11 cellular contexts compared by ENCODE assay signal in the genomic region with DNA sequence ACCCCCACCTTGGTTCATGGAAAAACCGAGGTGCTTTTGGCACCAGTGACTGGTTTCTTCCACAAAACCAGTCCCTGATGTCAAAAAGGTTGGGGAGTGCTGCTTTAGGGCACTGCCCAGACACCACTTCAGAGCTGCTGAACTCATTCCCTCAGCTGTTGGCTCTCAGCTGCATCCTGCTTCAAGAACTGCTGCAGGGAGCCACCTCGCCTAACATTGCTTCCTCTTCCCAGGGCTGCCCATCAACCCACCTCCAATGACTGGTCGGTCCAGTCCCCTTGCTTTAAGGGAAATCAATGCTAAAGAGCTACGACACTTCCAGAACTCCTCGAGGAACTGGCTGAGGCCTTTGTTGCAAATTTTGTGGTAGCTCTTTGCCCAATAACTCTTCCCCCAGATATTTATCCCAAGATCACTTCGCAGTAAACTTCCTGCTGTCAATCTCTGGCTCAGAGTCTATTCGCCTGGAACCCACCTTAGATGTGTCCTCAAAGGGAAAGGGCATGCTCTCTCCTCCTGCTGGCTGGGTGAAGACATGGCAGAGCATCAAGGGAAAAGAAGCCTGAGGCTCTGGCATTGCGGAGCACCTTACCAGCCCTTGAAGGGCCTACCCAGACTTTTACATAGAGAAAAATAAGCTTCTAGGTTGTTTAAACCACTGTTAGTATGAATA. TPM values are rescaled to one million over a fixed set of nuclear protein-coding genes. Genes with fewer than 3 reads are reported as not detected.
DNase-seq lines count a peak whose midpoint lies in the region; ATAC-seq and TF ChIP-seq lines count a peak whose summit lies in the region.
"Had no signal": no experiment of that assay in that cellular context is flagged by ENCODE, and none has a peak within 500 bp of the region (broad histone marks: within the 10 kb centered on the region; RNA-seq: fewer than 3 reads in every experiment).

No MANE protein-coding gene starts in this region.

- no peak overlapping the region for H3K27ac Mint-ChIP-seq in activated naive CD8-positive, alpha-beta T cell treated with anti-CD3 and anti-CD28 coated beads, Interleukin-2, amount 50 U/mL, for 24 hours
- no peak overlapping the region for H3K27ac Mint-ChIP-seq in activated naive CD8-positive, alpha-beta T cell treated with anti-CD3 and anti-CD28 coated beads for 36 hours
- peak overlapping the region; percentile 12 for H3K27ac Mint-ChIP-seq in progenitor cell of endocrine pancreas
- H3K27ac Mint-ChIP-seq in CD14-positive monocyte: peak overlapping the region in 1 of 7 donors; percentile 11
- H3K27ac Mint-ChIP-seq: CD8-positive, alpha-beta memory T cell had no signal

- peak; percentile 50 for TF ChIP-seq CTCF in choroid plexus epithelial cell (conservative IDR thresholded peaks at IDR 0.05; ENCODE audit: low read depth, low read length)
- TF ChIP-seq CTCF in progenitor cell of endocrine pancreas (IDR thresholded peaks at IDR 0.05; ENCODE audit: unreplicated experiment): peak; percentile 40
- TF ChIP-seq CTCF in CD14-positive monocyte (IDR thresholded peaks at IDR 0.05): no peak

- H3K4me3 ChIP-seq in choroid plexus epithelial cell (ENCODE audit: low read depth, low read length): no peak overlapping the region
- H3K4me3 ChIP-seq: vagina had no signal

- intact Hi-C loops in CD14-positive monocyte (cut with micrococcal nuclease): no loop called here

- no peaks in the 10 kb centered on the region for H3K36me3 Mint-ChIP-seq in activated naive CD8-positive, alpha-beta T cell treated with anti-CD3 and anti-CD28 coated beads, Interleukin-2, amount 50 U/mL, for 24 hours (ENCODE audit: low read depth)
- H3K36me3 Mint-ChIP-seq in activated naive CD8-positive, alpha-beta T cell treated with anti-CD3 and anti-CD28 coated beads for 36 hours: no peaks in the 10 kb centered on the region
- H3K36me3 Mint-ChIP-seq in progenitor cell of endocrine pancreas (ENCODE audit: insufficient read depth) (no peaks in the 10 kb centered on the region), CD14-positive monocyte (no peaks in the 10 kb centered on the region)
- H3K36me3 Mint-ChIP-seq: CD8-positive, alpha-beta memory T cell had no signal

- no peaks in the 10 kb centered on the region for H3K27me3 Mint-ChIP-seq in activated naive CD8-positive, alpha-beta T cell treated with anti-CD3 and anti-CD28 coated beads, Interleukin-2, amount 50 U/mL, for 24 hours
- H3K27me3 Mint-ChIP-seq in activated naive CD8-positive, alpha-beta T cell treated with anti-CD3 and anti-CD28 coated beads for 36 hours: peaks cover 6% of the 10 kb centered on the region
- no peaks in the 10 kb centered on the region for H3K27me3 Mint-ChIP-seq in progenitor cell of endocrine pancreas
- peaks cover 0 to 4% (median 2%) of the 10 kb centered on the region in 3 donors for H3K27me3 Mint-ChIP-seq in CD14-positive monocyte (ENCODE audit: low read depth in 3 of 3)

- H3K4me3 Mint-ChIP-seq in activated naive CD8-positive, alpha-beta T cell treated with anti-CD3 and anti-CD28 coated beads, Interleukin-2, amount 50 U/mL, for 24 hours: no peak overlapping the region
- H3K4me3 Mint-ChIP-seq in activated naive CD8-positive, alpha-beta T cell treated with anti-CD3 and anti-CD28 coated beads for 36 hours: no peak overlapping the region
- no peak overlapping the region for H3K4me3 Mint-ChIP-seq in progenitor cell of endocrine pancreas (ENCODE audit: low read depth)
- H3K4me3 Mint-ChIP-seq in CD14-positive monocyte: no peak overlapping the region
- H3K4me3 Mint-ChIP-seq: CD8-positive, alpha-beta memory T cell had no signal

- DNase-seq in activated naive CD8-positive, alpha-beta T cell treated with anti-CD3 and anti-CD28 coated beads, Interleukin-2, amount 50 U/mL, for 24 hours: no peak
- DNase-seq in activated naive CD8-positive, alpha-beta T cell treated with anti-CD3 and anti-CD28 coated beads for 36 hours: no peak
- DNase-seq in NAMALWA (ENCODE audit: low spot score): peak; percentile 43
- no peak for DNase-seq in choroid plexus epithelial cell (ENCODE audit: low read depth)
- no peak for DNase-seq in progenitor cell of endocrine pancreas (ENCODE audit: low spot score, unreplicated experiment)
- no peak for DNase-seq in MV-4-11 (lab: John Stamatoyannopoulos, UW)
- DNase-seq in GDM1 (lab: John Stamatoyannopoulos, UW): no peak
- DNase-seq in CD14-positive monocyte (ENCODE audit: low spot score): no peak
- DNase-seq: stimulated activated CD4-positive, alpha-beta T cell treated with anti-CD3 and anti-CD28 coated beads, Interleukin-4, amount 100 ng/mL, for 24 hours had no signal

- peak; percentile 66 for ATAC-seq in activated naive CD8-positive, alpha-beta T cell treated with anti-CD3 and anti-CD28 coated beads, Interleukin-2, amount 50 U/mL, for 24 hours

- no peaks in the 10 kb centered on the region for H3K9me3 Mint-ChIP-seq in activated naive CD8-positive, alpha-beta T cell treated with anti-CD3 and anti-CD28 coated beads, Interleukin-2, amount 50 U/mL, for 24 hours
- no peaks in the 10 kb centered on the region for H3K9me3 Mint-ChIP-seq in activated naive CD8-positive, alpha-beta T cell treated with anti-CD3 and anti-CD28 coated beads for 36 hours
- H3K9me3 Mint-ChIP-seq in progenitor cell of endocrine pancreas (ENCODE audit: low read depth) (no peaks in the 10 kb centered on the region), CD14-positive monocyte (peaks cover 0 to 2% (median 0%) of the 10 kb centered on the region in 7 donors)
- H3K9me3 Mint-ChIP-seq: CD8-positive, alpha-beta memory T cell had no signal

- no peaks in the 10 kb centered on the region for H3K4me1 Mint-ChIP-seq in activated naive CD8-positive, alpha-beta T cell treated with anti-CD3 and anti-CD28 coated beads, Interleukin-2, amount 50 U/mL, for 24 hours
- no peaks in the 10 kb centered on the region for H3K4me1 Mint-ChIP-seq in activated naive CD8-positive, alpha-beta T cell treated with anti-CD3 and anti-CD28 coated beads for 36 hours
- H3K4me1 Mint-ChIP-seq in progenitor cell of endocrine pancreas (ENCODE audit: low read depth): peaks cover 30% of the 10 kb centered on the region
- H3K4me1 Mint-ChIP-seq in CD14-positive monocyte: no peaks in the 10 kb centered on the region
- H3K4me1 Mint-ChIP-seq: CD8-positive, alpha-beta memory T cell had no signal

RNA-seq across cellular contexts. Expression of a gene that starts 29.0 kb away (rescaled TPM):
- total RNA-seq in activated naive CD8-positive, alpha-beta T cell treated with anti-CD3 and anti-CD28 coated beads for 36 hours: 10 to 100 TPM; 29.3 to 30.0 TPM
- total RNA-seq in progenitor cell of endocrine pancreas: 41.0 and 42.2 TPM in 2 replicates
- polyA plus RNA-seq in CD14-positive monocyte: 10 to 100 TPM; 18.5 to 19.7 TPM

RNA-seq across cellular contexts. Expression of a gene that starts 29.6 kb away (rescaled TPM):
- total RNA-seq in activated naive CD8-positive, alpha-beta T cell treated with anti-CD3 and anti-CD28 coated beads for 36 hours: 1 to 10 TPM; 3.7 to 3.9 TPM
- total RNA-seq in progenitor cell of endocrine pancreas: 24.2 and 24.6 TPM in 2 replicates
- not detected for polyA plus RNA-seq in CD14-positive monocyte

RNA-seq across cellular contexts. Expression of a gene that starts 46.0 kb away (rescaled TPM):
- 10 to 100 TPM; 27.5 to 29.0 TPM for total RNA-seq in activated naive CD8-positive, alpha-beta T cell treated with anti-CD3 and anti-CD28 coated beads for 36 hours
- total RNA-seq in progenitor cell of endocrine pancreas: 19.9 and 20.9 TPM in 2 replicates
- polyA plus RNA-seq in CD14-positive monocyte: 10 to 100 TPM; 26.9 to 27.9 TPM
